In the genomic region with DNA sequence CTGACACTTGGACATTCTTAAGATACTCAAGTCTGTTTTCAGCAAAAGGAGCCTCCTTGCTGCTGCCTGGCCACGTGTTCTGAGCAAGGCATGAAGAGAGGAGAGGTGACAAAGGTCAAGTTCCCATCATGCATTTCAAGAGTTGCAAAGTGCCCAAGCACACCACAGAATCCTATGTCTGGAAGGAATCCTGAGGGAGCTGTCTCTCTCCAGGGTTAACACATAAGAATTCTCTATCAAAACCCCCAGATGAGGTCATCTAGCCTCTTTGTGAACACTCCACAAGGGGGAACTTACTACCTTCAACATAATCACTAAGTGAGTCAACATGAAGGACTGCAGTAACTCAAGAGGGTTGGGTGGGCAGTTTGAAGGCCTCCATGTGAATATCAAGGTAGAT, we compare ENCODE assay signal across 9 cellular contexts. TPM values are rescaled to one million over a fixed set of nuclear protein-coding genes. Genes with fewer than 3 reads are reported as not detected.
DNase-seq lines count a peak whose midpoint lies in the region; ATAC-seq, FAIRE-seq and TF ChIP-seq lines count a peak whose summit lies in the region.
"Had no signal": no experiment of that assay in that cellular context is flagged by ENCODE, and none has a peak within 500 bp of the region (broad histone marks: within the 10 kb centered on the region; RNA-seq: fewer than 3 reads in every experiment).

No MANE protein-coding gene starts in this region.

- H3K4me1 ChIP-seq in K562 (replicated peaks in 1 of 2; ENCODE audit: control insufficient read depth in 2 of 2, insufficient read depth in 2 of 2, low read length in 2 of 2) = peaks cover 2 to 6% of the 10 kb centered on the region in 2 experiments; a peak in 2 of 5 replicates
- peaks cover 36% of the 10 kb centered on the region for H3K4me1 ChIP-seq in mesodermal cell (ENCODE audit: control insufficient read depth, insufficient read depth, low read length, poor library complexity, severe bottlenecking)

- H3K9me1 ChIP-seq in K562 (ENCODE audit: control insufficient read depth, insufficient read depth, low read length) = no peaks in the 10 kb centered on the region

- no peaks in the 10 kb centered on the region for H3K79me2 ChIP-seq in K562 (ENCODE audit: control insufficient read depth, insufficient read depth, low read length)

- H3K27me3 ChIP-seq in BJ (ENCODE audit: control insufficient read depth, insufficient read depth, low read length) (no peaks in the 10 kb centered on the region), K562 (ENCODE audit: control insufficient read depth in 2 of 2, insufficient read depth in 2 of 2, low read length in 2 of 2) (no peaks in the 10 kb centered on the region), dorsolateral prefrontal cortex (no peaks in the 10 kb centered on the region)

- TF ChIP-seq EP300 in K562 (IDR thresholded peaks at IDR 0.05; ENCODE audit: low read length) = no peak

- DNase-seq in BJ (ENCODE audit: low read depth) (peak; percentile 45), HK-2 (ENCODE audit: unreplicated experiment) (peak; percentile 43), K562 (ENCODE audit: extremely low read depth in 1 of 4, low spot score in 3 of 4) (peak; percentile 46 to 61 (median 60)), dorsolateral prefrontal cortex (no peak), mesenteric fat pad (ENCODE audit: low spot score) (no peak), DMS 273 (lab: John Stamatoyannopoulos, UW; ENCODE audit: unreplicated experiment) (no peak)
- DNase-seq: kidney had no signal

- TF ChIP-seq RAD21 in K562 (CRISPR knock-in tag; conservative IDR thresholded peaks at IDR 0.05 in 1 of 2, IDR thresholded peaks at IDR 0.05 in 1 of 2) = peak in 1 of 2 experiments; percentile 27; a peak in 2 of 4 replicates

- no peak overlapping the region for H3K4me2 ChIP-seq in K562 (ENCODE audit: insufficient read depth, low read length)

- intact Hi-C loops in K562 (cut with micrococcal nuclease) (no loop called here), dorsolateral prefrontal cortex (cut with DNase I) (no loop called here)

- in situ Hi-C loops in K562 (cut with MboI) = no loop called here

- WGBS in K562 (ENCODE audit: insufficient coverage, low coverage, missing lambda C conversion rate) = 0% methylated on average over 1 of the region's 1 CpG
- WGBS in mesodermal cell (ENCODE audit: insufficient coverage in 2 of 2), 2 experiments = 60 to 71% methylated on average over 1 of the region's 1 CpG

- H3K36me3 ChIP-seq in BJ (ENCODE audit: control insufficient read depth, insufficient read depth, low read length) = peaks cover 22% of the 10 kb centered on the region
- H3K36me3 ChIP-seq in K562 (ENCODE audit: control insufficient read depth, insufficient read depth, low read length) = peaks cover 68% of the 10 kb centered on the region; the same call in 2 of the 3 replicates
- H3K36me3 ChIP-seq in mesodermal cell (ENCODE audit: control insufficient read depth, insufficient read depth, low read length) = peaks cover 46% of the 10 kb centered on the region

- H3K4me3 ChIP-seq in BJ (ENCODE audit: low read depth, low read length) = no peak overlapping the region
- no peak overlapping the region for H3K4me3 ChIP-seq in K562
- H3K4me3 ChIP-seq in mesodermal cell (ENCODE audit: extremely low read depth, insufficient read depth, low read length, poor library complexity, severe bottlenecking) = no peak overlapping the region
- H3K4me3 ChIP-seq in dorsolateral prefrontal cortex = no peak overlapping the region

- POLR2A ChIA-PET in BJ (lab: Charles Lee) (interaction anchor here (0.5 to 1.2 kb wide), 3 partner anchors 30 to 815 kb away, joined by 3 to 7 read pairs (median 6); no protein-coding TSS in a partner anchor), K562 (lab: Yijun Ruan, JAX) (interaction anchor here (1.2 to 1.6 kb wide), 3 partner anchors 11 to 16 kb away, joined by 3 to 4 read pairs (median 4); no protein-coding TSS in a partner anchor)

- H3K9ac ChIP-seq in K562 (ENCODE audit: insufficient read depth in 1 of 2, low read depth in 2 of 2, low read length in 2 of 2) = no peak overlapping the region

- peak overlapping the region; percentile 47; the same call in 2 of the 3 replicates for H3K27ac ChIP-seq in K562 (ENCODE audit: extremely low read depth, low read depth, low read length)
- H3K27ac ChIP-seq in mesodermal cell (ENCODE audit: low read depth, low read length, severe bottlenecking) = peak overlapping the region; percentile 67
- peak overlapping the region in 19 of 59 donors; percentile 1 to 50 (median 27) for H3K27ac ChIP-seq in dorsolateral prefrontal cortex

- peak; percentile 35 for TF ChIP-seq CTCF in BJ (IDR thresholded peaks at IDR 0.05; ENCODE audit: insufficient read depth, low read depth, low read length)
- peak in 1 of 3 experiments; percentile 4; a peak in 1 of 6 replicates for TF ChIP-seq CTCF in K562 (IDR thresholded peaks at IDR 0.05 in 2 of 3, conservative IDR thresholded peaks at IDR 0.05 in 1 of 3; ENCODE audit: insufficient read depth in 2 of 3, low read depth in 1 of 3, low read length in 3 of 3)
- TF ChIP-seq CTCF in dorsolateral prefrontal cortex (IDR thresholded peaks at IDR 0.05 in 54 of 56, conservative IDR thresholded peaks at IDR 0.05 in 2 of 56; ENCODE audit: low read depth in 1 of 56, partially characterized antibody in 56 of 56) = no peak

- BruUV-seq in K562 (replicated peaks; lab: Mats Ljungman, UMichigan) = no TSS peak

- peak; percentile 70 for ATAC-seq in K562
- no peak for ATAC-seq in HG02981 (IDR thresholded peaks at IDR 0.05; ENCODE audit: unreplicated experiment)

- FAIRE-seq in K562 (lab: Jason Lieb, UNC) = peak; percentile 77
- FAIRE-seq: kidney had no signal

- TF ChIP-seq POLR2A in K562 (conservative IDR thresholded peaks at IDR 0.05) = no peak

- H2AFZ ChIP-seq in K562 (ENCODE audit: low read depth, low read length) = peak overlapping the region; percentile 9; the same call in 1 of the 2 replicates

- no peaks in the 10 kb centered on the region for H4K20me1 ChIP-seq in K562 (replicated peaks; ENCODE audit: control insufficient read depth, insufficient read depth, low read length)

- CTCF ChIA-PET in BJ (lab: Yijun Ruan, JAX) (interaction anchor here (1.0 to 1.4 kb wide), 2 partner anchors 39 to 67 kb away, joined by 3 to 7 read pairs; no protein-coding TSS in a partner anchor), K562 (lab: Yijun Ruan, JAX; ENCODE audit: low intra/inter-chr PET ratio) (interaction anchor here (0.5 kb wide), 1 partner anchor 37 kb away, joined by 3 read pairs; no protein-coding TSS in a partner anchor)

- H3K9me3 ChIP-seq in K562 (replicated peaks; ENCODE audit: control insufficient read depth, insufficient read depth, low read depth, low read length) (no peaks in the 10 kb centered on the region), mesodermal cell (ENCODE audit: control insufficient read depth, low read length) (no peaks in the 10 kb centered on the region)

TF ChIP-seq in K562, 482 proteins besides CTCF, POLR2A, EP300 and RAD21 (continues in another document):
- TF ChIP-seq L3MBTL2 (IDR thresholded peaks at IDR 0.05) (peak; percentile 77), MCM5 (IDR thresholded peaks at IDR 0.05; ENCODE audit: low read depth) (no peak), CBX3 (IDR thresholded peaks at IDR 0.05; ENCODE audit: borderline replicate concordance in 1 of 2, low read length in 2 of 2) (no peak)
- TF ChIP-seq, protein P1, sequence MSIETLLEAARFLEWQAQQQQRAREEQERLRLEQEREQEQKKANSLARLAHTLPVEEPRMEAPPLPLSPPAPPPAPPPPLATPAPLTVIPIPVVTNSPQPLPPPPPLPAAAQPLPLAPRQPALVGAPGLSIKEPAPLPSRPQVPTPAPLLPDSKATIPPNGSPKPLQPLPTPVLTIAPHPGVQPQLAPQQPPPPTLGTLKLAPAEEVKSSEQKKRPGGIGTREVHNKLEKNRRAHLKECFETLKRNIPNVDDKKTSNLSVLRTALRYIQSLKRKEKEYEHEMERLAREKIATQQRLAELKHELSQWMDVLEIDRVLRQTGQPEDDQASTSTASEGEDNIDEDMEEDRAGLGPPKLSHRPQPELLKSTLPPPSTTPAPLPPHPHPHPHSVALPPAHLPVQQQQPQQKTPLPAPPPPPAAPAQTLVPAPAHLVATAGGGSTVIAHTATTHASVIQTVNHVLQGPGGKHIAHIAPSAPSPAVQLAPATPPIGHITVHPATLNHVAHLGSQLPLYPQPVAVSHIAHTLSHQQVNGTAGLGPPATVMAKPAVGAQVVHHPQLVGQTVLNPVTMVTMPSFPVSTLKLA (conservative IDR thresholded peaks at IDR 0.05) = peak in 1 of 2 experiments; percentile 45; a peak in 2 of 4 replicates
- TF ChIP-seq, protein P2, sequence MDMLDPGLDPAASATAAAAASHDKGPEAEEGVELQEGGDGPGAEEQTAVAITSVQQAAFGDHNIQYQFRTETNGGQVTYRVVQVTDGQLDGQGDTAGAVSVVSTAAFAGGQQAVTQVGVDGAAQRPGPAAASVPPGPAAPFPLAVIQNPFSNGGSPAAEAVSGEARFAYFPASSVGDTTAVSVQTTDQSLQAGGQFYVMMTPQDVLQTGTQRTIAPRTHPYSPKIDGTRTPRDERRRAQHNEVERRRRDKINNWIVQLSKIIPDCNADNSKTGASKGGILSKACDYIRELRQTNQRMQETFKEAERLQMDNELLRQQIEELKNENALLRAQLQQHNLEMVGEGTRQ (CRISPR knock-in tag; IDR thresholded peaks at IDR 0.05) = peak; percentile 48; the same call in 1 of the 2 replicates

RNA-seq across cellular contexts. Expression of a gene that starts 33.3 kb away (rescaled TPM):
- polyA plus RNA-seq in BJ (2011; rRNA removed) = 64.9 and 117 TPM in 2 replicates
- polyA minus RNA-seq in BJ (2011; rRNA and poly(A)+ RNA removed) = 65.5 and 66.4 TPM in 2 replicates
- total RNA-seq in K562 (2011; cell fraction: chromatin; rRNA removed; ENCODE audit: low replicate concordance) = 24.2 and 122 TPM in 2 replicates
- total RNA-seq in K562 (2011; cell fraction: nucleolus; rRNA removed) = 145 and 156 TPM in 2 replicates
- total RNA-seq in K562 (2011; cell fraction: nucleoplasm; rRNA removed) = 58.0 and 62.1 TPM in 2 replicates
- total RNA-seq in K562 (2014; rRNA removed) = 265 and 319 TPM in 2 replicates
- total RNA-seq in K562 (2014; rRNA removed; fragmentation: Illumina TruSeq; extraction: Trizol) = 20.9 and 29.5 TPM in 2 replicates
- 95.1 and 107 TPM in 2 replicates for total RNA-seq in K562 (2015; rRNA removed; fragmentation: Illumina TruSeq; extraction: Trizol)
- total RNA-seq in K562 (2021) = 414 and 417 TPM in 2 replicates
- polyA plus RNA-seq in K562 (2011; rRNA removed) = 38.7 and 106 TPM in 2 replicates
- 83.6 and 256 TPM in 2 replicates for polyA plus RNA-seq in K562 (2011; cell fraction: cytosol; rRNA removed)
- polyA plus RNA-seq in K562 (2011; cell fraction: nucleus; rRNA removed) = 66.4 and 105 TPM in 2 replicates
- 253 and 255 TPM in 2 replicates for polyA plus RNA-seq in K562 (2012)
- polyA plus RNA-seq in K562 (2014; fragmentation: Illumina TruSeq; extraction: Trizol) = 64.1 and 142 TPM in 2 replicates
- polyA plus RNA-seq in K562 (2014; fragmentation: Nextera tagmentation; extraction: Ambion mirVana) = 1 to 10 TPM in 1 of 2 experiments, under 1 TPM in 1; 0.70 to 1.2 TPM
- polyA plus RNA-seq in K562 (2014; rRNA removed) = 186 and 202 TPM in 2 replicates
- 23.1 and 29.3 TPM in 2 replicates for polyA minus RNA-seq in K562 (2011; rRNA and poly(A)+ RNA removed)
- 186 and 269 TPM in 2 replicates for polyA minus RNA-seq in K562 (2011; cell fraction: cytosol; rRNA and poly(A)+ RNA removed)
- polyA minus RNA-seq in K562 (2011; cell fraction: nucleus; rRNA and poly(A)+ RNA removed) = 66.0 and 87.2 TPM in 2 replicates
- polyA plus RNA-seq in mesodermal cell (2013, experiment 1 of 2) = 711 TPM
- polyA plus RNA-seq in mesodermal cell (2013, experiment 2 of 2) = 587 TPM
- total RNA-seq in dorsolateral prefrontal cortex = 100 to 1,000 TPM in 118 of 120 experiments, 10 to 100 TPM in 2; 87.7 to 275 (median 145) TPM
- total RNA-seq in mesenteric fat pad = 43.1 TPM

Comparison
In these comparisons a context has a peak if more than half of its experiments do, and no peak if none do; other contexts are left out.
1. DNase-seq: peak in BJ (single experiment), HK-2 (single experiment) and K562 (4 of 4); none in dorsolateral prefrontal cortex (0 of 10), mesenteric fat pad (single experiment) and DMS 273 (single experiment).